Comparison of ENCODE assay signal across 26 cellular contexts in the genomic region with DNA sequence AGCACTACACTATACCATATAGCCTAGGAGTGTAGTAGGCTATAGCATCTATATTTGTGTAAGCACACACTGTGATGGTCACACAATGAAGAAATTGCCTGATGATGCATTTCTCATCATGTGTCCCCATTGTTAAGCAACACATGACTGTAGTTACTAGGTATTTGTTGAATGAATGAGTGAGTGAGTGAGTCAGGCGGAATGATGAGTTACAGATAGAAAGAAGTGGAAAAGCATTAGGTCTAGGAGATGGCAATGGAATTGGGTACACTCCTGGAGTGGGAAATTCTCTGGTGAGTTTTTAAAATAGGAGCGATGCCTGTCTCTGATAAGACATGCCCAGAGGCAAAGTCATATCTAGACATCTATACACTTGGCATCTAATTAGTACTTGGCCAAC.
DNase-seq lines count a peak whose midpoint lies in the region; ATAC-seq lines count a peak whose summit lies in the region.
"Had no signal": no experiment of that assay in that cellular context is flagged by ENCODE, and none has a peak within 500 bp of the region (broad histone marks: within the 10 kb centered on the region; RNA-seq: fewer than 3 reads in every experiment).

No MANE protein-coding gene starts in this region.

- no peak overlapping the region for H4K8ac ChIP-seq in trophoblast cell (ENCODE audit: low read depth, low read length)

- H3K4me2 ChIP-seq in GM23248 (ENCODE audit: unreplicated experiment) (no peak overlapping the region), trophoblast cell (ENCODE audit: low read length) (no peak overlapping the region)

- H4K12ac ChIP-seq in trophoblast cell (ENCODE audit: low read depth, low read length) = no peak overlapping the region

- no peaks in the 10 kb centered on the region for H3K79me1 ChIP-seq in trophoblast cell (ENCODE audit: low read length)

- no peak overlapping the region for H2BK120ac ChIP-seq in trophoblast cell (ENCODE audit: insufficient read depth, low read length, poor library complexity)

- no peak overlapping the region for H3K9ac ChIP-seq in GM23248
- no peak overlapping the region for H3K9ac ChIP-seq in trophoblast cell (ENCODE audit: low read length)

- H3K23ac ChIP-seq in trophoblast cell (ENCODE audit: low read length) = no peak overlapping the region

- no peaks in the 10 kb centered on the region for H3K9me2 ChIP-seq in GM23248 (ENCODE audit: insufficient read depth)

- no peaks in the 10 kb centered on the region for H3F3A ChIP-seq in GM23248 (ENCODE audit: insufficient read depth)

- H3K27me3 ChIP-seq in GM23248 (replicated peaks; ENCODE audit: insufficient read depth) = peaks cover 16% of the 10 kb centered on the region; the same call in 1 of the 2 replicates
- no peaks in the 10 kb centered on the region for H3K27me3 ChIP-seq in trophoblast cell (ENCODE audit: insufficient read depth, low read length)
- H3K27me3 ChIP-seq: adrenal gland, ovary, SJSA1 had no signal

- H2AK5ac ChIP-seq in trophoblast cell (ENCODE audit: low read length) = no peak overlapping the region

- no peak overlapping the region for H3K4ac ChIP-seq in trophoblast cell (ENCODE audit: low read depth, low read length)

- H3K27ac ChIP-seq in GM23248 (no peak overlapping the region), trophoblast cell (ENCODE audit: low read depth, low read length) (no peak overlapping the region)
- H3K27ac ChIP-seq: adrenal gland, heart right ventricle, ovary, SJSA1, spleen, thoracic aorta had no signal

- H3K4me3 ChIP-seq in GM23248 = no peak overlapping the region
- no peak overlapping the region for H3K4me3 ChIP-seq in trophoblast cell (ENCODE audit: low read depth, low read length)
- H3K4me3 ChIP-seq: adrenal gland, heart right ventricle, ovary, SJSA1, spleen, thoracic aorta had no signal

- DNase-seq in GM23248 = peak; percentile 84
- DNase-seq in RPMI7951 (ENCODE audit: low read depth) = peak; percentile 5
- peak; percentile 73 to 93 for DNase-seq in trophoblast cell
- DNase-seq in A172 (ENCODE audit: low spot score) = no peak
- DNase-seq in DMS153 (lab: John Stamatoyannopoulos, UW) = no peak
- DNase-seq: activated CD4-positive, CD25-positive, alpha-beta regulatory T cell treated with anti-CD3 and anti-CD28 coated beads, Interleukin-2, amount 50 U/mL, for 72 hours; activated T-cell treated with anti-CD3 and anti-CD28 coated beads, Interleukin-2, amount 50 U/mL, for 24 hours; adrenal gland; heart right ventricle; Karpas-422; left ventricle myocardium superior; midbrain; NCI-H1694 treated with DMSO at 0.1 percent for 48 hours; NCI-H2171; NCI-H524; NK-92 treated with Interleukin-12 subunit alpha and Interleukin-12 subunit beta, amount 100 ng/mL, for 24 hours; ovary; spleen; stimulated activated CD4-positive, alpha-beta T cell treated with anti-CD3 and anti-CD28 coated beads, Interleukin-4, amount 100 ng/mL, for 4 hours; stimulated activated naive CD4-positive, alpha-beta T cell; T-helper 1 cell had no signal

- ATAC-seq in esophagus mucosa (peak; percentile 48), HG03342 (IDR thresholded peaks at IDR 0.05; ENCODE audit: unreplicated experiment) (no peak)
- ATAC-seq: heart right ventricle, left ventricle myocardium superior, Panc1 had no signal

- no peak overlapping the region for H3K14ac ChIP-seq in trophoblast cell (ENCODE audit: low read length)

- H2AFZ ChIP-seq in GM23248 (no peak overlapping the region), trophoblast cell (ENCODE audit: insufficient read depth, low read length, poor library complexity) (no peak overlapping the region)

- H4K91ac ChIP-seq in trophoblast cell (ENCODE audit: low read depth, low read length) = no peak overlapping the region

- H3K36me3 ChIP-seq in GM23248 (ENCODE audit: low read depth) (no peaks in the 10 kb centered on the region), trophoblast cell (ENCODE audit: control insufficient read depth in 1 of 2, insufficient read depth in 2 of 2, low read length in 2 of 2) (no peaks in the 10 kb centered on the region)
- H3K36me3 ChIP-seq: adrenal gland, heart right ventricle, ovary, SJSA1, spleen, thoracic aorta had no signal

- H4K20me1 ChIP-seq in GM23248 (ENCODE audit: insufficient read depth) = no peaks in the 10 kb centered on the region

- H3K18ac ChIP-seq in trophoblast cell (ENCODE audit: low read length) = no peak overlapping the region

- WGBS in GM23248 (ENCODE audit: low coverage in 1 of 2, low lambda C conversion rate in 2 of 2, missing lambda C conversion rate in 2 of 2), 2 experiments = 41 to 42% methylated on average over 2 of the region's 2 CpGs
- WGBS in trophoblast cell (ENCODE audit: extremely low coverage, insufficient coverage, insufficient read length) = no CpG with 5 or more reads among the region's 2 CpGs

- in situ Hi-C loops in GM23248 (cut with MboI) = no loop called here

- H3K9me3 ChIP-seq in GM23248 (ENCODE audit: low read depth) = no peaks in the 10 kb centered on the region
- no peaks in the 10 kb centered on the region for H3K9me3 ChIP-seq in trophoblast cell (ENCODE audit: insufficient read depth, low read depth, low read length)
- H3K9me3 ChIP-seq: adrenal gland, heart right ventricle, ovary, SJSA1, spleen, thoracic aorta had no signal

- H3K4me1 ChIP-seq in GM23248 (ENCODE audit: insufficient read depth) (peaks cover 4% of the 10 kb centered on the region; the same call in 1 of the 2 replicates), trophoblast cell (ENCODE audit: control insufficient read depth in 1 of 2, insufficient read depth in 2 of 2, low read length in 2 of 2) (no peaks in the 10 kb centered on the region)
- H3K4me1 ChIP-seq: adrenal gland, SJSA1, spleen had no signal

- no peak overlapping the region for H2BK12ac ChIP-seq in trophoblast cell (ENCODE audit: low read length)

- H3K79me2 ChIP-seq in GM23248 (ENCODE audit: insufficient read depth) (no peaks in the 10 kb centered on the region), trophoblast cell (ENCODE audit: control insufficient read depth, insufficient read depth, low read length, poor library complexity) (no peaks in the 10 kb centered on the region)

- H2BK5ac ChIP-seq in trophoblast cell (ENCODE audit: low read depth, low read length, poor library complexity) = no peak overlapping the region

Comparison
In these comparisons a context has a peak if more than half of its experiments do, and no peak if none do; other contexts are left out.
1. DNase-seq: peak in GM23248 (single experiment), RPMI7951 (single experiment) and trophoblast cell (2 of 2); none in A172 (single experiment) and DMS153 (single experiment).